ENCODE assay signal across 12 cellular contexts in the genomic region with DNA sequence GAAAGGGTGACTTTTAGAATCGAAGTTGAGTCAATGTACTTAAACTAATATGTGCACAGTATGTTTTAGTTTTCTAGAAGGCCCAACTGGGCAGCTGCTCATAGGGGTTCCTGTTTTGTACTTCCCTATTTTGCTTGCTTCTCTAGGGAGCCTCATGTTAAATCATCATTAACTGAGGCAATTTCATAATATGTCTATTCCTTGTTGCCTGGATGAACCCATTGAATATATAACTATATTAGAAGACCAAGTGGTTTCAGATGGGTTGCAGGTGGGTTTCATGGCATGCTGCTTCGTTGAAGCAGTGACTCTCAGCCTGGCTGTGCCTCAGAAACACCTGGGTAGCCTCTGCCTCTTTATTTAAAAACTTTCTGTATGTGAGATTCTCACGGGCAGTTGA. TPM values are rescaled to one million over a fixed set of nuclear protein-coding genes. Genes with fewer than 3 reads are reported as not detected.
DNase-seq lines count a peak whose midpoint lies in the region; ATAC-seq and TF ChIP-seq lines count a peak whose summit lies in the region.
"Had no signal": no experiment of that assay in that cellular context is flagged by ENCODE, and none has a peak within 500 bp of the region (broad histone marks: within the 10 kb centered on the region; RNA-seq: fewer than 3 reads in every experiment).

No MANE protein-coding gene starts in this region.

- H3K9me3 Mint-ChIP-seq in nephron progenitor cell: peaks cover 8% of the 10 kb centered on the region
- H3K9me3 Mint-ChIP-seq in effector memory CD8-positive, alpha-beta T cell: no peaks in the 10 kb centered on the region
- H3K9me3 Mint-ChIP-seq: T-helper 2 cell treated with Interferon-gamma antibody and Interleukin-4, amounts not matched to agents 5 μg/mL and 100 μg/mL, for 36 hours had no signal

- intact Hi-C loops in sciatic nerve (cut with DNase I): no loop called here

- peaks cover 5% of the 10 kb centered on the region for H3K27me3 Mint-ChIP-seq in nephron progenitor cell (ENCODE audit: low read depth, poor library complexity)
- H3K27me3 Mint-ChIP-seq in effector memory CD8-positive, alpha-beta T cell: peaks cover 0 to 10% of the 10 kb centered on the region in 2 donors
- H3K27me3 Mint-ChIP-seq: activated CD8-positive, alpha-beta memory T cell treated with anti-CD3 and anti-CD28 coated beads, Interleukin-2, amount 10 ng/mL, durations not matched to agents 7 days and 5 days had no signal

- 0 out of 2 replicates have a peak overlapping the region, but pooled peaks have one; percentile 1 for H3K27ac ChIP-seq in HL-60 (replicated peaks)

- peak in 1 of 2 experiments; percentile 64 for DNase-seq in HL-60 (ENCODE audit: low read depth in 1 of 2, low spot score in 1 of 2)
- peak; percentile 90 for DNase-seq in SKM-1 (lab: John Stamatoyannopoulos, UW; ENCODE audit: unreplicated experiment)
- no peak for DNase-seq in sciatic nerve (ENCODE audit: low spot score)
- no peak for DNase-seq in nephron progenitor cell
- DNase-seq in effector memory CD8-positive, alpha-beta T cell: no peak
- DNase-seq: activated CD8-positive, alpha-beta memory T cell treated with anti-CD3 and anti-CD28 coated beads, Interleukin-2, amount 10 ng/mL, durations not matched to agents 7 days and 5 days; adrenal gland; cortex of kidney had no signal

- no peak overlapping the region for H3K4me3 ChIP-seq in HL-60 (replicated peaks; ENCODE audit: insufficient read depth, low read length)
- H3K4me3 ChIP-seq: adrenal gland had no signal

- no peak for TF ChIP-seq CTCF in HL-60 (IDR thresholded peaks at IDR 0.05; ENCODE audit: insufficient read depth, low read length)
- TF ChIP-seq CTCF in nephron progenitor cell (IDR thresholded peaks at IDR 0.05): no peak

- peaks cover 17% of the 10 kb centered on the region for H3K4me1 Mint-ChIP-seq in nephron progenitor cell
- H3K4me1 Mint-ChIP-seq in effector memory CD8-positive, alpha-beta T cell (ENCODE audit: low read depth in 2 of 2): no peaks in the 10 kb centered on the region
- H3K4me1 Mint-ChIP-seq: activated CD8-positive, alpha-beta memory T cell treated with anti-CD3 and anti-CD28 coated beads, Interleukin-2, amount 10 ng/mL, durations not matched to agents 7 days and 5 days had no signal

- no peaks in the 10 kb centered on the region for H3K36me3 Mint-ChIP-seq in nephron progenitor cell (ENCODE audit: low read depth)
- no peaks in the 10 kb centered on the region for H3K36me3 Mint-ChIP-seq in effector memory CD8-positive, alpha-beta T cell (ENCODE audit: insufficient read depth)
- H3K36me3 Mint-ChIP-seq: activated CD8-positive, alpha-beta memory T cell treated with anti-CD3 and anti-CD28 coated beads, Interleukin-2, amount 10 ng/mL, durations not matched to agents 7 days and 5 days had no signal

- no peaks in the 10 kb centered on the region for H3K27me3 ChIP-seq in HL-60 (ENCODE audit: insufficient read depth, poor library complexity, severe bottlenecking)
- H3K27me3 ChIP-seq: adrenal gland had no signal

- ATAC-seq in GM18909 (IDR thresholded peaks at IDR 0.05; ENCODE audit: poor library complexity, unreplicated experiment) (peak; percentile 59), sciatic nerve (peak; percentile 27), HG03521 (IDR thresholded peaks at IDR 0.05; ENCODE audit: unreplicated experiment) (no peak), GM19397 (IDR thresholded peaks at IDR 0.05; ENCODE audit: unreplicated experiment) (no peak)
- ATAC-seq in effector memory CD8-positive, alpha-beta T cell (replicated peaks): no peak
- ATAC-seq: activated CD8-positive, alpha-beta memory T cell treated with anti-CD3 and anti-CD28 coated beads, Interleukin-2, amount 10 ng/mL, durations not matched to agents 7 days and 5 days had no signal

- H3K4me3 Mint-ChIP-seq in nephron progenitor cell: no peak overlapping the region
- no peak overlapping the region for H3K4me3 Mint-ChIP-seq in effector memory CD8-positive, alpha-beta T cell
- H3K4me3 Mint-ChIP-seq: activated CD8-positive, alpha-beta memory T cell treated with anti-CD3 and anti-CD28 coated beads, Interleukin-2, amount 10 ng/mL, durations not matched to agents 7 days and 5 days; T-helper 2 cell treated with Interferon-gamma antibody and Interleukin-4, amounts not matched to agents 5 μg/mL and 100 μg/mL, for 36 hours had no signal

- H3K27ac Mint-ChIP-seq in nephron progenitor cell: no peak overlapping the region
- no peak overlapping the region for H3K27ac Mint-ChIP-seq in effector memory CD8-positive, alpha-beta T cell
- H3K27ac Mint-ChIP-seq: activated CD8-positive, alpha-beta memory T cell treated with anti-CD3 and anti-CD28 coated beads, Interleukin-2, amount 10 ng/mL, durations not matched to agents 7 days and 5 days; T-helper 2 cell treated with Interferon-gamma antibody and Interleukin-4, amounts not matched to agents 5 μg/mL and 100 μg/mL, for 36 hours had no signal

RNA-seq across cellular contexts. Expression of gene CARMIL1, which starts 22.2 kb away (rescaled TPM):
- 20.8 TPM for total RNA-seq in sciatic nerve

Comparison
In these comparisons a context has a peak if more than half of its experiments do, and no peak if none do; other contexts are left out.
1. ATAC-seq: peak in GM18909 (single experiment) and sciatic nerve (single experiment); none in HG03521 (single experiment), GM19397 (single experiment) and effector memory CD8-positive, alpha-beta T cell (single experiment).